Comparison of ENCODE assay signal across 1 cellular context in genomic region chr13:112767506-112768471, GRCh38.
TF ChIP-seq lines count a peak whose summit lies in the region.

No MANE protein-coding gene starts in this region.

TF ChIP-seq in SK-N-SH, 30 proteins besides CTCF, POLR2A, EP300 and RAD21 (continued from another document):
- TF ChIP-seq NFIC (IDR thresholded peaks at IDR 0.05; ENCODE audit: borderline replicate concordance): no peak
- TF ChIP-seq, protein P1, sequence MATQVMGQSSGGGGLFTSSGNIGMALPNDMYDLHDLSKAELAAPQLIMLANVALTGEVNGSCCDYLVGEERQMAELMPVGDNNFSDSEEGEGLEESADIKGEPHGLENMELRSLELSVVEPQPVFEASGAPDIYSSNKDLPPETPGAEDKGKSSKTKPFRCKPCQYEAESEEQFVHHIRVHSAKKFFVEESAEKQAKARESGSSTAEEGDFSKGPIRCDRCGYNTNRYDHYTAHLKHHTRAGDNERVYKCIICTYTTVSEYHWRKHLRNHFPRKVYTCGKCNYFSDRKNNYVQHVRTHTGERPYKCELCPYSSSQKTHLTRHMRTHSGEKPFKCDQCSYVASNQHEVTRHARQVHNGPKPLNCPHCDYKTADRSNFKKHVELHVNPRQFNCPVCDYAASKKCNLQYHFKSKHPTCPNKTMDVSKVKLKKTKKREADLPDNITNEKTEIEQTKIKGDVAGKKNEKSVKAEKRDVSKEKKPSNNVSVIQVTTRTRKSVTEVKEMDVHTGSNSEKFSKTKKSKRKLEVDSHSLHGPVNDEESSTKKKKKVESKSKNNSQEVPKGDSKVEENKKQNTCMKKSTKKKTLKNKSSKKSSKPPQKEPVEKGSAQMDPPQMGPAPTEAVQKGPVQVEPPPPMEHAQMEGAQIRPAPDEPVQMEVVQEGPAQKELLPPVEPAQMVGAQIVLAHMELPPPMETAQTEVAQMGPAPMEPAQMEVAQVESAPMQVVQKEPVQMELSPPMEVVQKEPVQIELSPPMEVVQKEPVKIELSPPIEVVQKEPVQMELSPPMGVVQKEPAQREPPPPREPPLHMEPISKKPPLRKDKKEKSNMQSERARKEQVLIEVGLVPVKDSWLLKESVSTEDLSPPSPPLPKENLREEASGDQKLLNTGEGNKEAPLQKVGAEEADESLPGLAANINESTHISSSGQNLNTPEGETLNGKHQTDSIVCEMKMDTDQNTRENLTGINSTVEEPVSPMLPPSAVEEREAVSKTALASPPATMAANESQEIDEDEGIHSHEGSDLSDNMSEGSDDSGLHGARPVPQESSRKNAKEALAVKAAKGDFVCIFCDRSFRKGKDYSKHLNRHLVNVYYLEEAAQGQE (IDR thresholded peaks at IDR 0.05; ENCODE audit: low read depth, low read length): no peak
